12 cellular contexts compared by ENCODE assay signal in genomic region chr2:217947341-217948316, GRCh38. TPM values are rescaled to one million over a fixed set of nuclear protein-coding genes. Genes with fewer than 3 reads are reported as not detected.
A peak's percentile ranks its signal among the peaks of the same experiment; 100 is the strongest.
DNase-seq lines count a peak whose midpoint lies in the region; ATAC-seq, FAIRE-seq and TF ChIP-seq lines count a peak whose summit lies in the region.
"Had no signal": no experiment of that assay in that cellular context is flagged by ENCODE, and none has a peak within 500 bp of the region (broad histone marks: within the 10 kb centered on the region; RNA-seq: fewer than 3 reads in every experiment).

No MANE protein-coding gene starts in this region.

- H2AFZ ChIP-seq in HepG2 (ENCODE audit: low read length) = no peak overlapping the region

- H3K4me2 ChIP-seq in HepG2 (ENCODE audit: low read depth, low read length) = no peak overlapping the region

- no peak for TF ChIP-seq POLR2A in HepG2 (IDR thresholded peaks at IDR 0.05; ENCODE audit: insufficient read depth in 1 of 2, low read depth in 2 of 2, low read length in 2 of 2)
- TF ChIP-seq POLR2A in right lobe of liver (IDR thresholded peaks at IDR 0.05) = no peak
- TF ChIP-seq POLR2A in vagina (IDR thresholded peaks at IDR 0.05) = no peak

- TF ChIP-seq RAD21 in HepG2 (CRISPR knock-in tag; IDR thresholded peaks at IDR 0.05) = no peak

- 44% methylated on average over 20 of the region's 20 CpGs for WGBS in HepG2 (ENCODE audit: low lambda C conversion rate)
- WGBS in right lobe of liver (ENCODE audit: insufficient coverage, low coverage, low lambda C conversion rate, missing lambda C conversion rate) = 84% methylated on average over 17 of the region's 20 CpGs

- BruUV-seq in HepG2 (replicated peaks; lab: Mats Ljungman, UMichigan) = no TSS peak

- TF ChIP-seq CTCF in HepG2 (CRISPR knock-in tag; IDR thresholded peaks at IDR 0.05) = no peak
- peak in 2 of 4 donors; percentile 8 to 19 for TF ChIP-seq CTCF in right lobe of liver (IDR thresholded peaks at IDR 0.05)
- TF ChIP-seq CTCF in choroid plexus epithelial cell (conservative IDR thresholded peaks at IDR 0.05; ENCODE audit: low read depth, low read length) = peak; percentile 33
- no peak for TF ChIP-seq CTCF in vagina (IDR thresholded peaks at IDR 0.05)
- TF ChIP-seq CTCF in GM13977 (IDR thresholded peaks at IDR 0.05; ENCODE audit: extremely low read depth, insufficient read depth, missing control alignments) = no peak

- POLR2A ChIA-PET in HepG2 (lab: Yijun Ruan, JAX) = no interaction called here

- H3K36me3 ChIP-seq in HepG2 (replicated peaks in 1 of 2; ENCODE audit: control insufficient read depth in 1 of 2, insufficient read depth in 2 of 2, low read length in 2 of 2) (no peaks in the 10 kb centered on the region), right lobe of liver (no peaks in the 10 kb centered on the region), muscle layer of colon (ENCODE audit: insufficient read depth, low read length) (no peaks in the 10 kb centered on the region), vagina (no peaks in the 10 kb centered on the region)

- H3K4me3 ChIP-seq in HepG2 (replicated peaks in 1 of 3; ENCODE audit: insufficient read depth in 1 of 3, low read depth in 2 of 3, low read length in 3 of 3) = no peak overlapping the region
- H3K4me3 ChIP-seq in right lobe of liver = no peak overlapping the region
- no peak overlapping the region for H3K4me3 ChIP-seq in choroid plexus epithelial cell (ENCODE audit: low read depth, low read length)
- H3K4me3 ChIP-seq in muscle layer of colon (ENCODE audit: low read depth in 1 of 2, low read length in 2 of 2) = no peak overlapping the region
- H3K4me3 ChIP-seq in vagina = no peak overlapping the region
- H3K4me3 ChIP-seq: body of pancreas, lung had no signal

- ATAC-seq in HepG2 (no peak), right lobe of liver (no peak), GM21367 (IDR thresholded peaks at IDR 0.05; ENCODE audit: unreplicated experiment) (no peak)
- ATAC-seq: body of pancreas had no signal

- no peak for TF ChIP-seq EP300 in HepG2 (IDR thresholded peaks at IDR 0.05; ENCODE audit: low read depth in 2 of 2, low read length in 2 of 2)
- no peak for TF ChIP-seq EP300 in HepG2 (CRISPR knock-in tag; IDR thresholded peaks at IDR 0.05; ENCODE audit: borderline replicate concordance)

- H3K27ac ChIP-seq in HepG2 (ENCODE audit: extremely low read length, insufficient read depth, low read length) (no peak overlapping the region), right lobe of liver (no peak overlapping the region), muscle layer of colon (ENCODE audit: low read depth, low read length) (peak overlapping the region; percentile 65), vagina (peak overlapping the region; percentile 31)
- H3K27ac ChIP-seq: body of pancreas had no signal

- H3K9ac ChIP-seq in HepG2 (ENCODE audit: insufficient read depth, low read depth, low read length) (no peak overlapping the region), muscle layer of colon (ENCODE audit: low read length) (no peak overlapping the region)

- FAIRE-seq in HepG2 (lab: Jason Lieb, UNC) = no peak

- CTCF ChIA-PET in HepG2 (lab: Yijun Ruan, JAX; ENCODE audit: low intra/inter-chr PET ratio, low total read pairs) = no interaction called here

- no peaks in the 10 kb centered on the region for H4K20me1 ChIP-seq in HepG2 (ENCODE audit: insufficient read depth, low read length)

- in situ Hi-C loops in HepG2 (cut with HindIII; ENCODE audit: extremely low pct_ligation_motif_present, low pct_unique_long_range_greater_than_20kb) = no loop called here
- in situ Hi-C loops in GM13977 (cut with MboI; ENCODE audit: low pct_unique_long_range_greater_than_20kb, low sequenced_read_pairs, unreplicated experiment) = no loop called here

- H3K9me3 ChIP-seq in HepG2 (ENCODE audit: low read length) (no peaks in the 10 kb centered on the region), right lobe of liver (no peaks in the 10 kb centered on the region), muscle layer of colon (ENCODE audit: low read length) (no peaks in the 10 kb centered on the region), vagina (no peaks in the 10 kb centered on the region)
- H3K9me3 ChIP-seq: body of pancreas had no signal

- intact Hi-C loops in HepG2 (cut with micrococcal nuclease; ENCODE audit: unreplicated experiment) = no loop called here
- intact Hi-C loops in right lobe of liver (cut with DNase I) = loop anchor here in 1 of 2 donors (5.0 kb wide), 1 partner anchor 40 kb away; no protein-coding TSS in a partner anchor
- intact Hi-C loops in vagina (cut with DNase I) = no loop called here

- H3K27me3 ChIP-seq in HepG2 (ENCODE audit: control insufficient read depth in 1 of 2, insufficient read depth in 2 of 2, low read length in 2 of 2) (peaks cover 11 to 78% of the 10 kb centered on the region in 2 experiments; a peak in 4 of 5 replicates), right lobe of liver (no peaks in the 10 kb centered on the region), muscle layer of colon (ENCODE audit: control insufficient read depth in 1 of 2, insufficient read depth in 2 of 2, low read length in 2 of 2) (no peaks in the 10 kb centered on the region), vagina (no peaks in the 10 kb centered on the region)
- H3K27me3 ChIP-seq: body of pancreas had no signal

- H3K79me2 ChIP-seq in HepG2 (ENCODE audit: insufficient read depth, low read length) = peaks cover 9% of the 10 kb centered on the region

- DNase-seq in HepG2 (ENCODE audit: low spot score) (no peak), right lobe of liver (no peak), choroid plexus epithelial cell (ENCODE audit: low read depth) (no peak), vagina (ENCODE audit: extremely low spot score in 2 of 2) (no peak), GM13977 (ENCODE audit: low spot score) (no peak), epidermal melanocyte (ENCODE audit: insufficient read length, low spot score) (no peak)
- DNase-seq: NCI-H82; stimulated activated CD8-positive, alpha-beta memory T cell treated with anti-CD3 and anti-CD28 coated beads, Interleukin-4, amount 100 ng/mL, for 48 hours had no signal

- H3K4me1 ChIP-seq in HepG2 (ENCODE audit: insufficient read depth, low read length) = peaks cover 46% of the 10 kb centered on the region
- peaks cover 0 to 19% (median 7%) of the 10 kb centered on the region in 4 donors for H3K4me1 ChIP-seq in right lobe of liver
- peaks cover 83% of the 10 kb centered on the region for H3K4me1 ChIP-seq in muscle layer of colon (ENCODE audit: insufficient read depth, low read length)
- peaks cover 96% of the 10 kb centered on the region for H3K4me1 ChIP-seq in vagina

TF ChIP-seq in HepG2, 621 proteins besides CTCF, POLR2A, EP300 and RAD21 (continues in another document):
- no peak for TF ChIP-seq BCL3 (CRISPR knock-in tag; IDR thresholded peaks at IDR 0.05)
- no peak for TF ChIP-seq SMARCE1 (IDR thresholded peaks at IDR 0.05; ENCODE audit: borderline replicate concordance)

RNA-seq across cellular contexts. Expression of gene TNS1, which starts 55.2 kb away (rescaled TPM):
- total RNA-seq in HepG2 (2016; rRNA removed; fragmentation: Illumina TruSeq; extraction: Trizol) (1.9 TPM in 2 replicates), right lobe of liver (100 to 1,000 TPM in 3 of 6 experiments, 10 to 100 TPM in 3; 68.4 to 209 (median 99.2) TPM), vagina (216 TPM)
- 0.51 and 0.71 TPM in 2 replicates for total RNA-seq in HepG2 (2016; cell fraction: cytosol; rRNA removed; fragmentation: Illumina TruSeq; extraction: Trizol; ENCODE audit: low read depth)
- 1.1 and 1.7 TPM in 2 replicates for total RNA-seq in HepG2 (2016; cell fraction: insoluble cytoplasmic fraction; rRNA removed; fragmentation: Illumina TruSeq; extraction: Trizol)
- 1.9 and 2.2 TPM in 2 replicates for total RNA-seq in HepG2 (2016; cell fraction: membrane; rRNA removed; fragmentation: Illumina TruSeq; extraction: Trizol)
- total RNA-seq in HepG2 (2016; cell fraction: nucleus; rRNA removed; fragmentation: Illumina TruSeq; extraction: Trizol) = 3.7 and 4.7 TPM in 2 replicates
- 118 and 127 TPM in 2 replicates for polyA plus RNA-seq in HepG2 (2011; rRNA removed)
- polyA plus RNA-seq in HepG2 (2011; cell fraction: cytosol; rRNA removed) = 72.1 and 78.8 TPM in 2 replicates
- polyA plus RNA-seq in HepG2 (2011; cell fraction: nucleus; rRNA removed) = 302 and 373 TPM in 2 replicates
- polyA plus RNA-seq in HepG2 (2012) = 63.6 and 87.8 TPM in 2 replicates
- 0.35 and 0.62 TPM in 2 replicates for polyA plus RNA-seq in HepG2 (2016; cell fraction: cytosol; fragmentation: Illumina TruSeq; extraction: Trizol; ENCODE audit: low read depth)
- polyA plus RNA-seq in HepG2 (2016; cell fraction: insoluble cytoplasmic fraction; fragmentation: Illumina TruSeq; extraction: Trizol; ENCODE audit: low read depth) = 1.3 and 1.7 TPM in 2 replicates
- 0.73 and 0.90 TPM in 2 replicates for polyA plus RNA-seq in HepG2 (2016; cell fraction: membrane; fragmentation: Illumina TruSeq; extraction: Trizol; ENCODE audit: low read depth)
- polyA plus RNA-seq in HepG2 (2016; cell fraction: nucleus; fragmentation: Illumina TruSeq; extraction: Trizol; ENCODE audit: insufficient read depth, low read depth) = 1.9 and 2.0 TPM in 2 replicates
- 3.6 and 445 TPM in 2 replicates for polyA minus RNA-seq in HepG2 (2011; rRNA and poly(A)+ RNA removed; ENCODE audit: low replicate concordance)
- polyA minus RNA-seq in HepG2 (2011; cell fraction: cytosol; rRNA and poly(A)+ RNA removed) = 116 and 155 TPM in 2 replicates
- 504 and 544 TPM in 2 replicates for polyA minus RNA-seq in HepG2 (2011; cell fraction: nucleus; rRNA and poly(A)+ RNA removed)

Comparison
In these comparisons a context has a peak if more than half of its experiments do, and no peak if none do; other contexts are left out.
1. RNA of gene TNS1, which starts 55.2 kb away (total RNA-seq): 216 TPM in vagina (single experiment) and 68.4 to 209 TPM in right lobe of liver; 0.51 to 4.7 TPM in HepG2; every median in the first group is over 10 times any median in the second.
2. H3K27ac ChIP-seq: peak in muscle layer of colon (single experiment) and vagina (single experiment); none in HepG2 (single experiment) and right lobe of liver (0 of 3).